Comparison of ENCODE assay signal across 20 cellular contexts in genomic region chr1:43237131-43237530, GRCh38. TPM values are rescaled to one million over a fixed set of nuclear protein-coding genes. Genes with fewer than 3 reads are reported as not detected.
"Had no signal": no experiment of that assay in that cellular context is flagged by ENCODE, and none has a peak within 500 bp of the region (broad histone marks: within the 10 kb centered on the region; RNA-seq: fewer than 3 reads in every experiment).

No MANE protein-coding gene starts in this region.

- DNase-seq: activated B cell treated with CpG ODN at 0.5 μM for 24 hours; activated CD4-positive, alpha-beta T cell treated with anti-CD3 and anti-CD28 coated beads, Interleukin-2, amount 10 ng/mL, durations not matched to agents 24 days and 14 days; activated CD8-positive, alpha-beta T cell treated with anti-CD3 and anti-CD28 coated beads, Interleukin-2, amount 10 ng/mL, durations not matched to agents 7 days and 5 days; activated naive CD8-positive, alpha-beta T cell treated with anti-CD3 and anti-CD28 coated beads, Interleukin-2, amount 10 ng/mL, durations not matched to agents 7 days and 5 days; cerebellar nuclear complex; dermis blood vessel endothelial cell; endodermal cell; heart left ventricle; left colon; mucosa of descending colon; naive thymus-derived CD4-positive, alpha-beta T cell; ovary; SW 1271 had no signal

- H3K27ac ChIP-seq: ascending aorta, breast epithelium, ovary, tibial artery had no signal

- ATAC-seq: activated CD8-positive, alpha-beta T cell treated with anti-CD3 and anti-CD28 coated beads, Interleukin-2, amount 10 ng/mL, durations not matched to agents 7 days and 5 days; heart left ventricle; left colon; mucosa of descending colon; naive thymus-derived CD4-positive, alpha-beta T cell; stimulated activated effector memory CD8-positive, alpha-beta T cell treated with anti-CD3 and anti-CD28 coated beads, Interleukin-12 subunit alpha, Interleukin-12 subunit beta, amount 100 ng/mL, for 72 hours had no signal

RNA-seq across cellular contexts. Expression of gene TMEM125, which starts 32.7 kb away (rescaled TPM):
- total RNA-seq: activated B cell treated with CpG ODN at 0.5 μM for 24 hours; activated CD4-positive, alpha-beta T cell treated with anti-CD3 and anti-CD28 coated beads, Interleukin-2, amount 10 ng/mL, durations not matched to agents 24 days and 14 days; activated CD8-positive, alpha-beta T cell treated with anti-CD3 and anti-CD28 coated beads, Interleukin-2, amount 10 ng/mL, durations not matched to agents 7 days and 5 days; activated naive CD8-positive, alpha-beta T cell treated with anti-CD3 and anti-CD28 coated beads, Interleukin-2, amount 10 ng/mL, durations not matched to agents 7 days and 5 days; ascending aorta; dermis blood vessel endothelial cell; lung microvascular endothelial cell; T-helper 2 cell treated with Interferon-gamma antibody and Interleukin-4, amounts not matched to agents 100 ng/mL and 5 ng/mL, for 36 hours had no signal

RNA-seq across cellular contexts. Expression of gene C1orf210, which starts 48.2 kb away (rescaled TPM):
- total RNA-seq: activated B cell treated with CpG ODN at 0.5 μM for 24 hours; activated CD4-positive, alpha-beta T cell treated with anti-CD3 and anti-CD28 coated beads, Interleukin-2, amount 10 ng/mL, durations not matched to agents 24 days and 14 days; activated CD8-positive, alpha-beta T cell treated with anti-CD3 and anti-CD28 coated beads, Interleukin-2, amount 10 ng/mL, durations not matched to agents 7 days and 5 days; activated naive CD8-positive, alpha-beta T cell treated with anti-CD3 and anti-CD28 coated beads, Interleukin-2, amount 10 ng/mL, durations not matched to agents 7 days and 5 days; ascending aorta; dermis blood vessel endothelial cell; frontal cortex; heart left ventricle; lung microvascular endothelial cell; naive thymus-derived CD4-positive, alpha-beta T cell; T-helper 2 cell treated with Interferon-gamma antibody and Interleukin-4, amounts not matched to agents 100 ng/mL and 5 ng/mL, for 36 hours had no signal
